28 cellular contexts compared by ENCODE assay signal in the genomic region with DNA sequence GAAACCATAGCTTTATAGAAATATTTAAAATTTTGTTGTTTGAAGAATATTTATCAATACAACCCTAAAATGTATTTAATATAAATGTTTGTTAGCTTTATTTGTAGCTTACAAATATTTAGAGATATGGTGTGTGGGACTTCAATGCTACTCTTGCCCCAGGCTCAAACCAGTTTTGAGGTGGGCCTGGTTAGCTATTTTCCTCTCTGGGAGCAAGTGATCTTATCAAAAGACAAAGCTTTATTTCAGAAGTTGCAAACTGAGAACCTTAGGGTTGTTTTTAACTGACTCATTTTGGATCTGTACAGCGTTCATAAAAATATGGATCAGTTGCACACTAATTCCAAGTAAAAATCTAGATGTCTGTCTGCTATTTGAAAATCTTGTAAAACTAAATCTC.
A peak's percentile ranks its signal among the peaks of the same experiment; 100 is the strongest.
DNase-seq lines count a peak whose midpoint lies in the region; ATAC-seq and TF ChIP-seq lines count a peak whose summit lies in the region.
"Had no signal": no experiment of that assay in that cellular context is flagged by ENCODE, and none has a peak within 500 bp of the region (broad histone marks: within the 10 kb centered on the region; RNA-seq: fewer than 3 reads in every experiment).

No MANE protein-coding gene starts in this region.

- H3K4me3 ChIP-seq in SK-N-SH (ENCODE audit: low read depth in 2 of 2, low read length in 1 of 2) (no peak overlapping the region), BE2C (ENCODE audit: low read depth, low read length) (no peak overlapping the region)
- H3K4me3 ChIP-seq: A549; BLaER1; BLaER1 treated with 17β-estradiol and CSF1 and Interleukin-3, amounts not matched to agents 10 nM and 100 nM had no signal

- POLR2A ChIA-PET in SK-N-SH (lab: Yijun Ruan, JAX): no interaction called here

- no peaks in the 10 kb centered on the region for H3K79me2 ChIP-seq in SK-N-SH (ENCODE audit: insufficient read depth)

- no peaks in the 10 kb centered on the region for H3K9me2 ChIP-seq in SK-N-SH

- 76% methylated on average over 1 of the region's 1 CpG for WGBS in SK-N-SH (ENCODE audit: low lambda C conversion rate)

- no peaks in the 10 kb centered on the region for H3K36me3 ChIP-seq in SK-N-SH (replicated peaks in 1 of 2; ENCODE audit: control insufficient read depth in 1 of 2, insufficient read depth in 2 of 2, low read length in 1 of 2)
- no peaks in the 10 kb centered on the region for H3K36me3 ChIP-seq in BE2C
- H3K36me3 ChIP-seq: BLaER1; BLaER1 treated with 17β-estradiol and CSF1 and Interleukin-3, amounts not matched to agents 10 nM and 100 nM had no signal

- ATAC-seq in SK-N-SH treated with all-trans-retinoic acid at 6 μM for 48 hours: no peak
- ATAC-seq: A549; CD8-positive, alpha-beta T cell had no signal

- no peak overlapping the region for H3K9ac ChIP-seq in SK-N-SH
- H3K9ac ChIP-seq: BLaER1; BLaER1 treated with 17β-estradiol and CSF1 and Interleukin-3, amounts not matched to agents 10 nM and 100 nM had no signal

- H3K9me3 ChIP-seq in SK-N-SH (no peaks in the 10 kb centered on the region), BE2C (no peaks in the 10 kb centered on the region)
- H3K9me3 ChIP-seq: A549; BLaER1; BLaER1 treated with 17β-estradiol and CSF1 and Interleukin-3, amounts not matched to agents 10 nM and 100 nM; Caco-2 had no signal

- no peak overlapping the region for H3K4me2 ChIP-seq in SK-N-SH
- H3K4me2 ChIP-seq: A549; BLaER1; BLaER1 treated with 17β-estradiol and CSF1 and Interleukin-3, amounts not matched to agents 10 nM and 100 nM had no signal

- peaks cover 2 to 12% of the 10 kb centered on the region in 2 experiments; a peak in 3 of 4 replicates for H3K4me1 ChIP-seq in SK-N-SH (ENCODE audit: control insufficient read depth in 1 of 2, insufficient read depth in 2 of 2, low read depth in 1 of 2, low read length in 1 of 2)
- peaks cover 21% of the 10 kb centered on the region for H3K4me1 ChIP-seq in BE2C
- H3K4me1 ChIP-seq: BLaER1, Caco-2 had no signal

- TF ChIP-seq RAD21 in SK-N-SH (IDR thresholded peaks at IDR 0.05; ENCODE audit: low read length): peak; percentile 2; the same call in 1 of the 2 replicates

- CTCF ChIA-PET in SK-N-SH (lab: Yijun Ruan, JAX): interaction anchor here (1.4 kb wide), 1 partner anchor 13 kb away, joined by 4 read pairs; no protein-coding TSS in a partner anchor

- no peak for TF ChIP-seq EP300 in SK-N-SH (IDR thresholded peaks at IDR 0.05; ENCODE audit: borderline replicate concordance in 1 of 2, low read depth in 1 of 2, low read length in 1 of 2)

- H3K27ac ChIP-seq in SK-N-SH (ENCODE audit: low read depth in 2 of 2, low read length in 1 of 2): peak overlapping the region in 1 of 2 experiments; percentile 43; a peak in 2 of 4 replicates
- H3K27ac ChIP-seq: 22Rv1; A549; BLaER1; BLaER1 treated with 17β-estradiol and CSF1 and Interleukin-3, amounts not matched to agents 10 nM and 100 nM; C4-2B had no signal

- TF ChIP-seq CTCF in SK-N-SH (IDR thresholded peaks at IDR 0.05) (no peak), BE2C (IDR thresholded peaks at IDR 0.05; ENCODE audit: low read depth, low read length) (no peak)

- H3K27me3 ChIP-seq in SK-N-SH (ENCODE audit: insufficient read depth) (no peaks in the 10 kb centered on the region), BE2C (no peaks in the 10 kb centered on the region)
- H3K27me3 ChIP-seq: BLaER1; BLaER1 treated with 17β-estradiol and CSF1 and Interleukin-3, amounts not matched to agents 10 nM and 100 nM had no signal

- peaks cover 11% of the 10 kb centered on the region for H3F3A ChIP-seq in SK-N-SH (replicated peaks; ENCODE audit: insufficient read depth)

- DNase-seq in SK-N-SH (peak; percentile 21), BE2C (peak; percentile 35)
- no peak for DNase-seq in stimulated activated CD4-positive, alpha-beta T cell treated with anti-CD3 and anti-CD28 coated beads, Interleukin-4, amount 100 ng/mL, for 24 hours
- DNase-seq: 8988T; ACHN; AML-193; C1 segment of cervical spinal cord; Caco-2; Calu3; CD4-positive, alpha-beta memory T cell; CD4-positive, alpha-beta T cell; CD4-positive, CD25-positive, alpha-beta regulatory T cell; CD8-positive, alpha-beta memory T cell; CD8-positive, alpha-beta T cell; COR-L47; DMS 273 treated with DMSO at 0.1 percent for 48 hours; DMS153; DMS53; DMS79; DMS79 treated with DMSO at 0.1 percent for 48 hours; DND-41; EL had no signal

- no peak overlapping the region for H2AFZ ChIP-seq in SK-N-SH (ENCODE audit: low read depth)

- no peaks in the 10 kb centered on the region for H4K20me1 ChIP-seq in SK-N-SH (ENCODE audit: insufficient read depth)
- H4K20me1 ChIP-seq: BLaER1; BLaER1 treated with 17β-estradiol and CSF1 and Interleukin-3, amounts not matched to agents 10 nM and 100 nM had no signal

TF ChIP-seq in SK-N-SH, 30 proteins besides CTCF, POLR2A, EP300 and RAD21:
- TF ChIP-seq, protein P1, sequence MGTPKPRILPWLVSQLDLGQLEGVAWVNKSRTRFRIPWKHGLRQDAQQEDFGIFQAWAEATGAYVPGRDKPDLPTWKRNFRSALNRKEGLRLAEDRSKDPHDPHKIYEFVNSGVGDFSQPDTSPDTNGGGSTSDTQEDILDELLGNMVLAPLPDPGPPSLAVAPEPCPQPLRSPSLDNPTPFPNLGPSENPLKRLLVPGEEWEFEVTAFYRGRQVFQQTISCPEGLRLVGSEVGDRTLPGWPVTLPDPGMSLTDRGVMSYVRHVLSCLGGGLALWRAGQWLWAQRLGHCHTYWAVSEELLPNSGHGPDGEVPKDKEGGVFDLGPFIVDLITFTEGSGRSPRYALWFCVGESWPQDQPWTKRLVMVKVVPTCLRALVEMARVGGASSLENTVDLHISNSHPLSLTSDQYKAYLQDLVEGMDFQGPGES (IDR thresholded peaks at IDR 0.05; ENCODE audit: low read depth, low read length): no peak
- TF ChIP-seq POLR2AphosphoS5 (IDR thresholded peaks at IDR 0.05; ENCODE audit: low read depth, low read length) (no peak), EZH2phosphoT487 (IDR thresholded peaks at IDR 0.05; ENCODE audit: borderline replicate concordance, low read depth) (no peak), GABPA (IDR thresholded peaks at IDR 0.05; ENCODE audit: low read depth) (no peak)
TF ChIP-seq in SK-N-SH: peak in this region for 0.

TF ChIP-seq in SK-N-SH treated with all-trans-retinoic acid at 6 μM for 48 hours, 23 proteins besides CTCF, POLR2A, EP300 and RAD21 (continues in another document):
- TF ChIP-seq TCF4 (CRISPR knock-in tag; IDR thresholded peaks at IDR 0.05; ENCODE audit: borderline replicate concordance) (no peak), RARB (CRISPR knock-in tag; IDR thresholded peaks at IDR 0.05) (no peak), GLIS3 (CRISPR knock-in tag; IDR thresholded peaks at IDR 0.05) (no peak), ZNF8 (CRISPR knock-in tag; IDR thresholded peaks at IDR 0.05) (no peak), BACH2 (CRISPR knock-in tag; IDR thresholded peaks at IDR 0.05; ENCODE audit: borderline replicate concordance) (no peak), CSDC2 (CRISPR knock-in tag; IDR thresholded peaks at IDR 0.05) (no peak)
- TF ChIP-seq, protein P2, sequence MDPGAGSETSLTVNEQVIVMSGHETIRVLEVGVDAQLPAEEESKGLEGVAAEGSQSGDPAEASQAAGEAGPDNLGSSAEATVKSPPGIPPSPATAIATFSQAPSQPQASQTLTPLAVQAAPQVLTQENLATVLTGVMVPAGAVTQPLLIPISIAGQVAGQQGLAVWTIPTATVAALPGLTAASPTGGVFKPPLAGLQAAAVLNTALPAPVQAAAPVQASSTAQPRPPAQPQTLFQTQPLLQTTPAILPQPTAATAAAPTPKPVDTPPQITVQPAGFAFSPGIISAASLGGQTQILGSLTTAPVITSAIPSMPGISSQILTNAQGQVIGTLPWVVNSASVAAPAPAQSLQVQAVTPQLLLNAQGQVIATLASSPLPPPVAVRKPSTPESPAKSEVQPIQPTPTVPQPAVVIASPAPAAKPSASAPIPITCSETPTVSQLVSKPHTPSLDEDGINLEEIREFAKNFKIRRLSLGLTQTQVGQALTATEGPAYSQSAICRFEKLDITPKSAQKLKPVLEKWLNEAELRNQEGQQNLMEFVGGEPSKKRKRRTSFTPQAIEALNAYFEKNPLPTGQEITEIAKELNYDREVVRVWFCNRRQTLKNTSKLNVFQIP (CRISPR knock-in tag; IDR thresholded peaks at IDR 0.05; ENCODE audit: borderline replicate concordance, low read depth): no peak
- TF ChIP-seq, protein P3, sequence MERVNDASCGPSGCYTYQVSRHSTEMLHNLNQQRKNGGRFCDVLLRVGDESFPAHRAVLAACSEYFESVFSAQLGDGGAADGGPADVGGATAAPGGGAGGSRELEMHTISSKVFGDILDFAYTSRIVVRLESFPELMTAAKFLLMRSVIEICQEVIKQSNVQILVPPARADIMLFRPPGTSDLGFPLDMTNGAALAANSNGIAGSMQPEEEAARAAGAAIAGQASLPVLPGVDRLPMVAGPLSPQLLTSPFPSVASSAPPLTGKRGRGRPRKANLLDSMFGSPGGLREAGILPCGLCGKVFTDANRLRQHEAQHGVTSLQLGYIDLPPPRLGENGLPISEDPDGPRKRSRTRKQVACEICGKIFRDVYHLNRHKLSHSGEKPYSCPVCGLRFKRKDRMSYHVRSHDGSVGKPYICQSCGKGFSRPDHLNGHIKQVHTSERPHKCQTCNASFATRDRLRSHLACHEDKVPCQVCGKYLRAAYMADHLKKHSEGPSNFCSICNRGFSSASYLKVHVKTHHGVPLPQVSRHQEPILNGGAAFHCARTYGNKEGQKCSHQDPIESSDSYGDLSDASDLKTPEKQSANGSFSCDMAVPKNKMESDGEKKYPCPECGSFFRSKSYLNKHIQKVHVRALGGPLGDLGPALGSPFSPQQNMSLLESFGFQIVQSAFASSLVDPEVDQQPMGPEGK (CRISPR knock-in tag; IDR thresholded peaks at IDR 0.05; ENCODE audit: borderline replicate concordance): no peak
- TF ChIP-seq, protein P4, sequence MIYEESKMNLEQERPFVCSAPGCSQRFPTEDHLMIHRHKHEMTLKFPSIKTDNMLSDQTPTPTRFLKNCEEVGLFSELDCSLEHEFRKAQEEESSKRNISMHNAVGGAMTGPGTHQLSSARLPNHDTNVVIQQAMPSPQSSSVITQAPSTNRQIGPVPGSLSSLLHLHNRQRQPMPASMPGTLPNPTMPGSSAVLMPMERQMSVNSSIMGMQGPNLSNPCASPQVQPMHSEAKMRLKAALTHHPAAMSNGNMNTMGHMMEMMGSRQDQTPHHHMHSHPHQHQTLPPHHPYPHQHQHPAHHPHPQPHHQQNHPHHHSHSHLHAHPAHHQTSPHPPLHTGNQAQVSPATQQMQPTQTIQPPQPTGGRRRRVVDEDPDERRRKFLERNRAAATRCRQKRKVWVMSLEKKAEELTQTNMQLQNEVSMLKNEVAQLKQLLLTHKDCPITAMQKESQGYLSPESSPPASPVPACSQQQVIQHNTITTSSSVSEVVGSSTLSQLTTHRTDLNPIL (CRISPR knock-in tag; IDR thresholded peaks at IDR 0.05; ENCODE audit: low read depth): no peak
